ENCODE assay signal across 14 cellular contexts in the genomic region with DNA sequence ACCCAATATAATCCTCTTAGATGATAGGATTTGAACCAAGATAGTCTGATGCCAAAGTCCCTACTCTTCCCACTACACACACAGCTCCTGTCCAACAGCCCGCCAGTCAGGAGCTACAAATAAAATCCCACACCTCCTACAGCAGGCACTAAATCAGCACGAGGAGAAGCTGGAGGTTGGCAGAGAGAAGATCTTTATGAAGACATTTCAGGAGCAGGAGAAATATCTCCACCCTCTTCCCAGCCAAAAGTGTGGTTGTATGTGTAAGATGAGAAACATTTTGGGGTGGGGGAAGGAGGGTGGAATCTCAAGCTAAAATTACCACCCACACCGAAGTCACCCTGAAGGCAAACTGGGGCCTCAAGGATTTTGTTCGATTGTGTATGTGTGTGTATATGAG. TPM values are rescaled to one million over a fixed set of nuclear protein-coding genes. Genes with fewer than 3 reads are reported as not detected.
DNase-seq lines count a peak whose midpoint lies in the region; ATAC-seq, FAIRE-seq and TF ChIP-seq lines count a peak whose summit lies in the region.
"Had no signal": no experiment of that assay in that cellular context is flagged by ENCODE, and none has a peak within 500 bp of the region (broad histone marks: within the 10 kb centered on the region; RNA-seq: fewer than 3 reads in every experiment).

No MANE protein-coding gene starts in this region.

- peaks cover 11% of the 10 kb centered on the region; the same call in 1 of the 2 replicates for H3K79me2 ChIP-seq in PC-9 (ENCODE audit: low read depth)

- no peak overlapping the region for H2AK5ac ChIP-seq in mesenchymal stem cell (ENCODE audit: low read length, severe bottlenecking)

- H3K18ac ChIP-seq in mesenchymal stem cell (ENCODE audit: low read depth in 1 of 2, low read length in 2 of 2) = peak overlapping the region in 1 of 2 experiments; percentile 16

- no peak overlapping the region for H4K91ac ChIP-seq in mesenchymal stem cell (ENCODE audit: low read length)

- no peaks in the 10 kb centered on the region for H3K9me3 Mint-ChIP-seq in stimulated activated naive CD8-positive, alpha-beta T cell treated with anti-CD3 and anti-CD28 coated beads, Interleukin-15, amount 100 ng/mL, for 72 hours

- intact Hi-C loops in PC-9 (cut with micrococcal nuclease; ENCODE audit: unreplicated experiment) (loop anchor here (1.0 to 10.0 kb wide), 2 partner anchors 12 to 365 kb away; no protein-coding TSS in a partner anchor), kidney (cut with DNase I) (no loop called here), ascending aorta (cut with DNase I) (loop anchor here (5.0 to 10.0 kb wide), 2 partner anchors 45 to 52 kb away; no protein-coding TSS in a partner anchor)

- 0 out of 2 replicates have a peak overlapping the region, but pooled peaks have one; percentile 34 for H3K4me2 ChIP-seq in PC-9
- H3K4me2 ChIP-seq in mesenchymal stem cell (ENCODE audit: low read length, poor library complexity, severe bottlenecking) = no peak overlapping the region

- H3K79me1 ChIP-seq in mesenchymal stem cell (replicated peaks; ENCODE audit: low read length, poor library complexity, severe bottlenecking) = no peaks in the 10 kb centered on the region

- H3K9me2 ChIP-seq in PC-9 (ENCODE audit: insufficient read depth) = no peaks in the 10 kb centered on the region

- no peak overlapping the region for H3K23ac ChIP-seq in mesenchymal stem cell (ENCODE audit: low read length in 2 of 2)

- no peak for DNase-seq in stimulated activated naive CD8-positive, alpha-beta T cell treated with anti-CD3 and anti-CD28 coated beads, Interleukin-15, amount 100 ng/mL, for 72 hours
- no peak for DNase-seq in stimulated activated naive CD8-positive, alpha-beta T cell treated with anti-CD3 and anti-CD28 coated beads, Interleukin-15, Interleukin-2, amounts not matched to agents 100 U/mL and 50 U/mL, for 24 hours
- DNase-seq in PC-9 (no peak), mesenchymal stem cell (no peak), kidney (no peak), ascending aorta (ENCODE audit: low spot score in 2 of 2) (no peak)
- DNase-seq: Caco-2, GDM1, GOT3, Kasumi-1, NCI-H1436, NCI-H2029 treated with DMSO at 0.1 percent for 48 hours had no signal

- no TSS peak for BruUV-seq in PC-9 (replicated peaks; lab: Mats Ljungman, UMichigan)

- no peaks in the 10 kb centered on the region for H3K27me3 Mint-ChIP-seq in stimulated activated naive CD8-positive, alpha-beta T cell treated with anti-CD3 and anti-CD28 coated beads, Interleukin-15, amount 100 ng/mL, for 72 hours

- no peak overlapping the region for H2BK15ac ChIP-seq in mesenchymal stem cell (ENCODE audit: low read depth, poor library complexity, severe bottlenecking)

- H2BK120ac ChIP-seq in mesenchymal stem cell (ENCODE audit: low read depth, low read length) = peak overlapping the region; percentile 64

- H3K9ac ChIP-seq in mesenchymal stem cell (ENCODE audit: low read length) = no peak overlapping the region
- no peak overlapping the region for H3K9ac ChIP-seq in kidney (ENCODE audit: low read length in 2 of 2)

- H3K9me3 ChIP-seq in PC-9 (ENCODE audit: insufficient read depth, low read depth) (no peaks in the 10 kb centered on the region), mesenchymal stem cell (ENCODE audit: control insufficient read depth, low read length) (no peaks in the 10 kb centered on the region), kidney (ENCODE audit: control insufficient read depth in 1 of 2, low read length in 2 of 2) (no peaks in the 10 kb centered on the region), ascending aorta (no peaks in the 10 kb centered on the region)
- H3K9me3 ChIP-seq: Caco-2 had no signal

- no peak overlapping the region for H4K8ac ChIP-seq in mesenchymal stem cell (ENCODE audit: low read length)

- peaks cover 42% of the 10 kb centered on the region for H3K4me1 ChIP-seq in PC-9 (replicated peaks; ENCODE audit: insufficient read depth)
- peaks cover 9% of the 10 kb centered on the region for H3K4me1 ChIP-seq in mesenchymal stem cell (ENCODE audit: control insufficient read depth, insufficient read depth, low read depth, low read length)
- no peaks in the 10 kb centered on the region for H3K4me1 ChIP-seq in kidney (ENCODE audit: control insufficient read depth in 1 of 2, insufficient read depth in 1 of 2, low read depth in 1 of 2, low read length in 2 of 2)
- H3K4me1 ChIP-seq in ascending aorta = peaks cover 0 to 6% of the 10 kb centered on the region in 2 donors

- CTCF ChIA-PET in PC-9 (lab: Charles Lee) = interaction anchor here (0.7 to 1.1 kb wide), 3 partner anchors 13 to 257 kb away, joined by 3 to 6 read pairs (median 4); no protein-coding TSS in a partner anchor

- H3K27ac Mint-ChIP-seq in stimulated activated naive CD8-positive, alpha-beta T cell treated with anti-CD3 and anti-CD28 coated beads, Interleukin-15, amount 100 ng/mL, for 72 hours = peak overlapping the region; percentile 37 to 63

- TF ChIP-seq CTCF in PC-9 (conservative IDR thresholded peaks at IDR 0.05) = no peak
- no peak for TF ChIP-seq CTCF in kidney (IDR thresholded peaks at IDR 0.05; ENCODE audit: borderline replicate concordance, extremely low read depth, insufficient read depth)
- no peak for TF ChIP-seq CTCF in ascending aorta (IDR thresholded peaks at IDR 0.05)

- no peak overlapping the region for H3K4me3 ChIP-seq in PC-9
- H3K4me3 ChIP-seq in mesenchymal stem cell (ENCODE audit: insufficient read depth in 1 of 2, low read depth in 1 of 2, low read length in 2 of 2) = no peak overlapping the region
- H3K4me3 ChIP-seq in kidney (ENCODE audit: low read length in 2 of 2) = no peak overlapping the region
- H3K4me3 ChIP-seq in ascending aorta = no peak overlapping the region

- H3K4me3 Mint-ChIP-seq in stimulated activated naive CD8-positive, alpha-beta T cell treated with anti-CD3 and anti-CD28 coated beads, Interleukin-15, amount 100 ng/mL, for 72 hours = no peak overlapping the region

- H4K20me1 ChIP-seq in PC-9 (ENCODE audit: insufficient read depth) = no peaks in the 10 kb centered on the region

- no peaks in the 10 kb centered on the region for H3K27me3 ChIP-seq in PC-9 (ENCODE audit: insufficient read depth, low read depth)
- H3K27me3 ChIP-seq in mesenchymal stem cell (ENCODE audit: control insufficient read depth in 1 of 2, insufficient read depth in 1 of 2, low read length in 2 of 2) = no peaks in the 10 kb centered on the region
- H3K27me3 ChIP-seq in ascending aorta = no peaks in the 10 kb centered on the region

- FAIRE-seq in kidney (lab: Jason Lieb, UNC) = no peak

- no peak overlapping the region for H3K14ac ChIP-seq in mesenchymal stem cell (ENCODE audit: low read length in 2 of 2)

- no peak overlapping the region for H2BK5ac ChIP-seq in mesenchymal stem cell (ENCODE audit: low read depth, low read length, poor library complexity, severe bottlenecking)

- ATAC-seq in stimulated activated naive CD8-positive, alpha-beta T cell treated with anti-CD3 and anti-CD28 coated beads, Interleukin-15, amount 100 ng/mL, for 72 hours = no peak
- ATAC-seq in stimulated activated naive CD8-positive, alpha-beta T cell treated with anti-CD3 and anti-CD28 coated beads, Interleukin-15, Interleukin-2, amounts not matched to agents 100 U/mL and 50 U/mL, for 24 hours = no peak
- ATAC-seq in HG02798 (IDR thresholded peaks at IDR 0.05; ENCODE audit: poor library complexity, unreplicated experiment) = no peak
- ATAC-seq in GM19397 (IDR thresholded peaks at IDR 0.05; ENCODE audit: unreplicated experiment) = no peak

- POLR2A ChIA-PET in PC-9 (lab: Charles Lee; ENCODE audit: unreplicated experiment) = interaction anchor here (0.6 to 0.7 kb wide), 2 partner anchors 18 to 42 kb away, joined by 3 to 4 read pairs; no protein-coding TSS in a partner anchor

- H3K27ac ChIP-seq in PC-9 (no peak overlapping the region), mesenchymal stem cell (ENCODE audit: low read length, poor library complexity, severe bottlenecking) (no peak overlapping the region), kidney (ENCODE audit: low read depth in 2 of 2, low read length in 2 of 2) (no peak overlapping the region), ascending aorta (no peak overlapping the region)

- peaks cover 14% of the 10 kb centered on the region for H3K4me1 Mint-ChIP-seq in stimulated activated naive CD8-positive, alpha-beta T cell treated with anti-CD3 and anti-CD28 coated beads, Interleukin-15, amount 100 ng/mL, for 72 hours

- H2AFZ ChIP-seq in PC-9 (no peak overlapping the region), mesenchymal stem cell (ENCODE audit: low read depth, low read length) (no peak overlapping the region)

- H2BK12ac ChIP-seq in mesenchymal stem cell (ENCODE audit: low read length in 2 of 2) = no peak overlapping the region

- H3K4ac ChIP-seq in mesenchymal stem cell (ENCODE audit: low read depth in 1 of 2, low read length in 2 of 2) = no peak overlapping the region

- WGBS in mesenchymal stem cell = 100% methylated on average over 1 of the region's 4 CpGs

- H3K36me3 ChIP-seq in PC-9 (ENCODE audit: low read depth) (no peaks in the 10 kb centered on the region), mesenchymal stem cell (ENCODE audit: control insufficient read depth in 1 of 2, insufficient read depth in 2 of 2, low read depth in 1 of 2, low read length in 2 of 2) (peaks cover 0 to 4% of the 10 kb centered on the region in 2 experiments), kidney (ENCODE audit: control insufficient read depth in 1 of 2, insufficient read depth in 2 of 2, low read length in 2 of 2) (peaks cover 0 to 3% of the 10 kb centered on the region in 2 donors), ascending aorta (peaks cover 3 to 5% of the 10 kb centered on the region in 2 donors)

- peaks cover 22% of the 10 kb centered on the region for H3F3A ChIP-seq in PC-9 (ENCODE audit: insufficient read depth, low read depth)

RNA-seq across cellular contexts. Expression of a gene that starts 54.5 kb away (rescaled TPM):
- total RNA-seq in PC-9 (2021) (10.2 and 15.6 TPM in 2 replicates), kidney (27.9 TPM), ascending aorta (33.0 TPM)
- 4.6 TPM for polyA plus RNA-seq in mesenchymal stem cell (2013, experiment 1 of 2)
- polyA plus RNA-seq in mesenchymal stem cell (2013, experiment 2 of 2) = 4.6 TPM
- polyA plus RNA-seq in kidney (ENCODE audit: insufficient read depth, low read depth, low replicate concordance) = 2.4 TPM
